ENCODE assay signal across 20 cellular contexts in the genomic region with DNA sequence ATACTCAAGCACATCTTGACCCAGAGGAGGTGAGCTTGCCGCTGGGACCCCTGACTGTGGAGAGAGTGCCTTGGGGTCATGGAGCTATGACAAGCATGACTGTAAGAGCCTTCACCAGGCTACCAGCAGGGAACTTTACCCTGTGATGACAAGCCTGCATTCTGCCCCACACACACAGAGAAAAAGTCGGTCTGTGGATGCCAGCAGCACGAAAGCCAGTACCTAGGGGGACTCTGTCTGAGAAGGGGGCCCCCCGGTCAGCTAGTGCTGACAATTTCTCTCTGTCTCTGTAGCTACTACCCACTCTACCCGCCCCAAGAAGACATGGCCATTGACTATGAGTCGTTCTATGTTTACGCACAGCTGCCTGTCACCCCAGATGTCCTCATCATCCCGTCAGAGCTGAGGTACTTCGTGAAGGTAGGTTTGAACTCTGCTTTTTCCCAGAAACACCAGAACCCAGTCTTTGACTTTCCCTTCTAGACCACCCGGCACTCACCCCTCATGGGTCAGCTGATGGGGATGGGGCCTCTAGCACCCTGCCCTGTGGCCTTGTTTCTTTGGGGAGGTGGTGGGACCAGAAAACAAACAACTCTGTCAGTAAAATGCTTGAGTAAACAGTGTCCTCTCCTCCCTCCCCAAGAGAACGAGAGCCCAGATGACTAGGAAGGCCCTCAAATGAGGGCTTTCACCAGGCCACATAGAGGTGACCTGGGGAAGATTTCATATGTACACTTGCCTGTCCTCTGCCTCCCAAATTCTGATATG. TPM values are rescaled to one million over a fixed set of nuclear protein-coding genes. Genes with fewer than 3 reads are reported as not detected.
DNase-seq lines count a peak whose midpoint lies in the region; ATAC-seq and TF ChIP-seq lines count a peak whose summit lies in the region.
"Had no signal": no experiment of that assay in that cellular context is flagged by ENCODE, and none has a peak within 500 bp of the region (broad histone marks: within the 10 kb centered on the region; RNA-seq: fewer than 3 reads in every experiment).

No MANE protein-coding gene starts in this region.

- peaks cover 34% of the 10 kb centered on the region for H3K9me1 ChIP-seq in IMR-90 (ENCODE audit: insufficient read depth, low read length)

- POLR2A ChIA-PET in IMR-90 (lab: Charles Lee; ENCODE audit: unreplicated experiment): interaction anchor here (0.8 kb wide), 1 partner anchor 203 kb away, joined by 3 read pairs; a partner anchor contains a TSS
- POLR2A ChIA-PET in SK-N-SH (lab: Yijun Ruan, JAX): interaction anchor here (0.7 kb wide), 1 partner anchor 184 kb away, joined by 3 read pairs; a partner anchor contains a TSS

- DNase-seq in IMR-90 (no peak), mesenchymal stem cell (no peak), C1 segment of cervical spinal cord (lab: John Stamatoyannopoulos, UW) (no peak), germinal center (ENCODE audit: low spot score) (no peak), SK-N-SH (no peak)
- DNase-seq: activated CD4-positive, alpha-beta T cell treated with anti-CD3 and anti-CD28 coated beads, Interleukin-2, amount 10 ng/mL, durations not matched to agents 7 days and 5 days; activated naive CD8-positive, alpha-beta T cell treated with anti-CD3 and anti-CD28 coated beads for 36 hours; activated T-cell treated with anti-CD3 and anti-CD28 coated beads, Interleukin-2, amount 50 U/mL, for 72 hours; COR-L47; effector CD8-positive, alpha-beta T cell; Karpas-422; NCI-H1092 treated with DMSO at 0.1 percent for 48 hours; retina; stimulated activated naive CD4-positive, alpha-beta T cell treated with Interleukin-2 at 50 U/mL for 16 hours had no signal

- peak overlapping the region; percentile 50 for H3K27ac Mint-ChIP-seq in dendritic cell treated with granulocyte-macrophage colony-stimulating factor and Interleukin-4, amounts not matched to agents 40 ng/mL and 50 ng/mL, for 4 days
- H3K27ac Mint-ChIP-seq: activated CD4-positive, alpha-beta T cell treated with anti-CD3 and anti-CD28 coated beads, Interleukin-2, amount 10 ng/mL, durations not matched to agents 7 days and 5 days; activated naive CD8-positive, alpha-beta T cell treated with anti-CD3 and anti-CD28 coated beads for 36 hours; activated T-cell treated with anti-CD3 and anti-CD28 coated beads, Interleukin-2, amount 50 U/mL, for 72 hours had no signal

- no peak for TF ChIP-seq CTCF in IMR-90 (conservative IDR thresholded peaks at IDR 0.05; ENCODE audit: low read depth, low read length)
- no peak for TF ChIP-seq CTCF in SK-N-SH (IDR thresholded peaks at IDR 0.05)

- no peak overlapping the region for H3K4me2 ChIP-seq in IMR-90 (ENCODE audit: low read depth, low read length)
- no peak overlapping the region for H3K4me2 ChIP-seq in mesenchymal stem cell (ENCODE audit: low read length, poor library complexity, severe bottlenecking)
- H3K4me2 ChIP-seq in SK-N-SH: no peak overlapping the region

- peak overlapping the region; percentile 23 for H2AK9ac ChIP-seq in IMR-90 (replicated peaks; ENCODE audit: low read depth, low read length, poor library complexity)

- no peaks in the 10 kb centered on the region for H3K9me2 ChIP-seq in SK-N-SH

- H2BK5ac ChIP-seq in IMR-90 (ENCODE audit: low read depth, low read length, poor library complexity, severe bottlenecking): peak overlapping the region; percentile 52
- H2BK5ac ChIP-seq in mesenchymal stem cell (ENCODE audit: low read depth, low read length, poor library complexity, severe bottlenecking): no peak overlapping the region

- H2BK15ac ChIP-seq in IMR-90 (ENCODE audit: low read depth, low read length): peak overlapping the region; percentile 42; the same call in 2 of the 3 replicates
- H2BK15ac ChIP-seq in mesenchymal stem cell (ENCODE audit: low read depth, poor library complexity, severe bottlenecking): peak overlapping the region; percentile 86

- H3K36me3 ChIP-seq in IMR-90 (ENCODE audit: control insufficient read depth, insufficient read depth, low read length): 0 out of 2 replicates have a peak, but pooled peaks cover 3% of the 10 kb centered on the region
- H3K36me3 ChIP-seq in mesenchymal stem cell (ENCODE audit: control insufficient read depth in 1 of 2, insufficient read depth in 2 of 2, low read depth in 1 of 2, low read length in 2 of 2): peaks cover 28 to 32% of the 10 kb centered on the region in 2 experiments
- peaks cover 3 to 5% of the 10 kb centered on the region in 2 donors for H3K36me3 ChIP-seq in stomach smooth muscle (ENCODE audit: control insufficient read depth in 2 of 2, insufficient read depth in 2 of 2, low read length in 2 of 2)
- H3K36me3 ChIP-seq in SK-N-SH (replicated peaks in 1 of 2; ENCODE audit: control insufficient read depth in 1 of 2, insufficient read depth in 2 of 2, low read length in 1 of 2): peaks cover 19 to 32% of the 10 kb centered on the region in 2 experiments
- H3K36me3 ChIP-seq: breast epithelium had no signal

- CTCF ChIA-PET in IMR-90 (lab: Yijun Ruan, JAX): interaction anchor here (1.0 kb wide), 1 partner anchor 19 kb away, joined by 3 read pairs; a partner anchor contains a TSS
- CTCF ChIA-PET in SK-N-SH (lab: Yijun Ruan, JAX): interaction anchor here (1.1 to 37.6 kb wide), 4 partner anchors 21 to 91 kb away, joined by 3 to 1118 read pairs (median 11); a partner anchor contains a TSS

- H3K9me3 ChIP-seq in IMR-90 (ENCODE audit: control insufficient read depth, insufficient read depth, low read length) (no peaks in the 10 kb centered on the region), mesenchymal stem cell (ENCODE audit: control insufficient read depth, low read length) (no peaks in the 10 kb centered on the region), stomach smooth muscle (ENCODE audit: control insufficient read depth in 2 of 2, low read length in 2 of 2) (no peaks in the 10 kb centered on the region), SK-N-SH (no peaks in the 10 kb centered on the region)
- H3K9me3 ChIP-seq: breast epithelium had no signal

- H2BK120ac ChIP-seq in IMR-90 (ENCODE audit: low read depth, low read length) (peak overlapping the region; percentile 67; the same call in 1 of the 2 replicates), mesenchymal stem cell (ENCODE audit: low read depth, low read length) (no peak overlapping the region)

- H3K36me3 Mint-ChIP-seq in dendritic cell treated with granulocyte-macrophage colony-stimulating factor and Interleukin-4, amounts not matched to agents 40 ng/mL and 50 ng/mL, for 4 days (ENCODE audit: low read depth): peaks cover 69% of the 10 kb centered on the region

- BruUV-seq in IMR-90 (replicated peaks; lab: Mats Ljungman, UMichigan): no TSS peak

- H3K9me3 Mint-ChIP-seq in dendritic cell treated with granulocyte-macrophage colony-stimulating factor and Interleukin-4, amounts not matched to agents 40 ng/mL and 50 ng/mL, for 4 days: no peaks in the 10 kb centered on the region
- H3K9me3 Mint-ChIP-seq: activated CD4-positive, alpha-beta T cell treated with anti-CD3 and anti-CD28 coated beads, Interleukin-2, amount 10 ng/mL, durations not matched to agents 7 days and 5 days; activated naive CD8-positive, alpha-beta T cell treated with anti-CD3 and anti-CD28 coated beads for 36 hours; activated T-cell treated with anti-CD3 and anti-CD28 coated beads, Interleukin-2, amount 50 U/mL, for 72 hours had no signal

- peaks cover 57% of the 10 kb centered on the region for H3K4me1 ChIP-seq in IMR-90 (ENCODE audit: control insufficient read depth, insufficient read depth, low read length)
- H3K4me1 ChIP-seq in mesenchymal stem cell (ENCODE audit: control insufficient read depth, insufficient read depth, low read depth, low read length): peaks cover 31% of the 10 kb centered on the region
- peaks cover 92% of the 10 kb centered on the region for H3K4me1 ChIP-seq in stomach smooth muscle (ENCODE audit: control insufficient read depth, insufficient read depth, low read length)
- H3K4me1 ChIP-seq in SK-N-SH (ENCODE audit: control insufficient read depth in 1 of 2, insufficient read depth in 2 of 2, low read depth in 1 of 2, low read length in 1 of 2): peaks cover 10 to 44% of the 10 kb centered on the region in 2 experiments; a peak in 2 of 4 replicates

- H4K20me1 ChIP-seq in IMR-90 (ENCODE audit: insufficient read depth, low read length): 0 out of 2 replicates have a peak, but pooled peaks cover 6% of the 10 kb centered on the region
- H4K20me1 ChIP-seq in SK-N-SH (ENCODE audit: insufficient read depth): no peaks in the 10 kb centered on the region

- no peak for TF ChIP-seq RAD21 in IMR-90 (IDR thresholded peaks at IDR 0.05; ENCODE audit: low read length)
- TF ChIP-seq RAD21 in SK-N-SH (IDR thresholded peaks at IDR 0.05; ENCODE audit: low read length): no peak

- H2BK12ac ChIP-seq in mesenchymal stem cell (ENCODE audit: low read length in 2 of 2): peak overlapping the region in 1 of 2 experiments; percentile 25

- in situ Hi-C loops in IMR-90 (cut with MboI; ENCODE audit: low sequenced_read_pairs): no loop called here

- TF ChIP-seq POLR2A in IMR-90 (IDR thresholded peaks at IDR 0.05; ENCODE audit: low read depth, low read length): no peak

- peak overlapping the region; percentile 60 for H2AK5ac ChIP-seq in IMR-90 (ENCODE audit: low read depth, low read length)
- peak overlapping the region; percentile 10 for H2AK5ac ChIP-seq in mesenchymal stem cell (ENCODE audit: low read length, severe bottlenecking)

- H3K79me2 ChIP-seq in SK-N-SH (ENCODE audit: insufficient read depth): no peaks in the 10 kb centered on the region

- H3K23ac ChIP-seq in IMR-90 (ENCODE audit: low read depth, low read length): peak overlapping the region; percentile 18; the same call in 1 of the 2 replicates
- no peak overlapping the region for H3K23ac ChIP-seq in mesenchymal stem cell (ENCODE audit: low read length in 2 of 2)

- 83% methylated on average over 1 of the region's 11 CpGs; no CpG with 5 or more reads in 1 of the 2 experiments for WGBS in IMR-90 (ENCODE audit: extremely low coverage in 2 of 2, insufficient read length in 1 of 2), 2 experiments
- 91% methylated on average over 9 of the region's 11 CpGs for WGBS in mesenchymal stem cell
- WGBS in SK-N-SH (ENCODE audit: low lambda C conversion rate): 85% methylated on average over 9 of the region's 11 CpGs

- peak overlapping the region in 1 of 2 experiments; percentile 13; a peak in 2 of 4 replicates for H4K8ac ChIP-seq in IMR-90 (ENCODE audit: low read depth in 2 of 2, low read length in 2 of 2)
- H4K8ac ChIP-seq in mesenchymal stem cell (ENCODE audit: low read length): no peak overlapping the region

- H2AFZ ChIP-seq in IMR-90 (replicated peaks; ENCODE audit: low read length, poor library complexity): no peak overlapping the region
- H2AFZ ChIP-seq in mesenchymal stem cell (ENCODE audit: low read depth, low read length): no peak overlapping the region
- no peak overlapping the region for H2AFZ ChIP-seq in SK-N-SH (ENCODE audit: low read depth)

- no peaks in the 10 kb centered on the region for H3K27me3 Mint-ChIP-seq in dendritic cell treated with granulocyte-macrophage colony-stimulating factor and Interleukin-4, amounts not matched to agents 40 ng/mL and 50 ng/mL, for 4 days
- H3K27me3 Mint-ChIP-seq: activated CD4-positive, alpha-beta T cell treated with anti-CD3 and anti-CD28 coated beads, Interleukin-2, amount 10 ng/mL, durations not matched to agents 7 days and 5 days; activated naive CD8-positive, alpha-beta T cell treated with anti-CD3 and anti-CD28 coated beads for 36 hours had no signal

- H2BK20ac ChIP-seq in IMR-90 (ENCODE audit: low read depth, low read length): peak overlapping the region; percentile 74; the same call in 1 of the 2 replicates

- H3K4ac ChIP-seq in IMR-90 (ENCODE audit: low read depth, low read length): peak overlapping the region; percentile 17
- peak overlapping the region in 1 of 2 experiments; percentile 40 for H3K4ac ChIP-seq in mesenchymal stem cell (ENCODE audit: low read depth in 1 of 2, low read length in 2 of 2)

- H3K27me3 ChIP-seq in IMR-90 (ENCODE audit: control insufficient read depth, insufficient read depth, low read length): no peaks in the 10 kb centered on the region
- no peaks in the 10 kb centered on the region for H3K27me3 ChIP-seq in mesenchymal stem cell (ENCODE audit: control insufficient read depth in 1 of 2, insufficient read depth in 1 of 2, low read length in 2 of 2)
- H3K27me3 ChIP-seq in stomach smooth muscle (ENCODE audit: control insufficient read depth in 1 of 2, insufficient read depth in 2 of 2, low read length in 2 of 2): no peaks in the 10 kb centered on the region
- no peaks in the 10 kb centered on the region for H3K27me3 ChIP-seq in SK-N-SH (ENCODE audit: insufficient read depth)
- H3K27me3 ChIP-seq: breast epithelium had no signal

- peak overlapping the region; percentile 35; the same call in 1 of the 2 replicates for H3K27ac ChIP-seq in IMR-90 (ENCODE audit: insufficient read depth, low read length)
- no peak overlapping the region for H3K27ac ChIP-seq in mesenchymal stem cell (ENCODE audit: low read length, poor library complexity, severe bottlenecking)
- peak overlapping the region; percentile 97 for H3K27ac ChIP-seq in stomach smooth muscle (ENCODE audit: low read length)
- no peak overlapping the region; a peak in 1 of 4 replicates for H3K27ac ChIP-seq in SK-N-SH (ENCODE audit: low read depth in 2 of 2, low read length in 1 of 2)

- ATAC-seq in IMR-90 (ENCODE audit: low read depth) (no peak), HG03342 (IDR thresholded peaks at IDR 0.05; ENCODE audit: unreplicated experiment) (no peak)
- ATAC-seq: activated T-cell treated with anti-CD3 and anti-CD28 coated beads, Interleukin-2, amount 50 U/mL, for 72 hours; Panc1 had no signal

- H4K91ac ChIP-seq in IMR-90 (ENCODE audit: insufficient read depth, low read depth, low read length) (peak overlapping the region; percentile 72), mesenchymal stem cell (ENCODE audit: low read length) (peak overlapping the region; percentile 37)

- no peak overlapping the region for H3K4me3 Mint-ChIP-seq in dendritic cell treated with granulocyte-macrophage colony-stimulating factor and Interleukin-4, amounts not matched to agents 40 ng/mL and 50 ng/mL, for 4 days
- H3K4me3 Mint-ChIP-seq: activated CD4-positive, alpha-beta T cell treated with anti-CD3 and anti-CD28 coated beads, Interleukin-2, amount 10 ng/mL, durations not matched to agents 7 days and 5 days; activated naive CD8-positive, alpha-beta T cell treated with anti-CD3 and anti-CD28 coated beads for 36 hours; activated T-cell treated with anti-CD3 and anti-CD28 coated beads, Interleukin-2, amount 50 U/mL, for 72 hours had no signal

- H3K9ac ChIP-seq in IMR-90 (ENCODE audit: low read depth, low read length): no peak overlapping the region
- peak overlapping the region; percentile 17 for H3K9ac ChIP-seq in mesenchymal stem cell (ENCODE audit: low read length)
- peak overlapping the region; percentile 8 to 13 for H3K9ac ChIP-seq in stomach smooth muscle (ENCODE audit: low read length in 2 of 2)
- H3K9ac ChIP-seq in SK-N-SH: no peak overlapping the region

- TF ChIP-seq EP300 in SK-N-SH (IDR thresholded peaks at IDR 0.05; ENCODE audit: borderline replicate concordance in 1 of 2, low read depth in 1 of 2, low read length in 1 of 2): no peak

- H4K5ac ChIP-seq in IMR-90 (ENCODE audit: low read depth, low read length): peak overlapping the region; percentile 70

- peaks cover 25% of the 10 kb centered on the region for H3K4me1 Mint-ChIP-seq in dendritic cell treated with granulocyte-macrophage colony-stimulating factor and Interleukin-4, amounts not matched to agents 40 ng/mL and 50 ng/mL, for 4 days (ENCODE audit: low read depth)
- H3K4me1 Mint-ChIP-seq: activated CD4-positive, alpha-beta T cell treated with anti-CD3 and anti-CD28 coated beads, Interleukin-2, amount 10 ng/mL, durations not matched to agents 7 days and 5 days; activated naive CD8-positive, alpha-beta T cell treated with anti-CD3 and anti-CD28 coated beads for 36 hours had no signal

- dilution Hi-C loops in IMR-90 (cut with HindIII; ENCODE audit: low sequenced_read_pairs, unreplicated experiment): no loop called here

- no peak overlapping the region; the same call in 1 of the 2 replicates for H3K56ac ChIP-seq in IMR-90 (ENCODE audit: extremely low read depth, insufficient read depth, low read length)

- no peaks in the 10 kb centered on the region for H3F3A ChIP-seq in SK-N-SH (replicated peaks; ENCODE audit: insufficient read depth)

- intact Hi-C loops in IMR-90 (cut with micrococcal nuclease): no loop called here
- intact Hi-C loops in dendritic cell treated with granulocyte-macrophage colony-stimulating factor and Interleukin-4, amounts not matched to agents 40 ng/mL and 50 ng/mL, for 4 days (cut with micrococcal nuclease): no loop called here

- peaks cover 12 to 53% of the 10 kb centered on the region in 2 experiments for H3K79me1 ChIP-seq in IMR-90 (ENCODE audit: low read depth in 1 of 2, low read length in 2 of 2)
- H3K79me1 ChIP-seq in mesenchymal stem cell (replicated peaks; ENCODE audit: low read length, poor library complexity, severe bottlenecking): peaks cover 3% of the 10 kb centered on the region

- H3K4me3 ChIP-seq in IMR-90 (ENCODE audit: insufficient read depth, low read depth, low read length) (no peak overlapping the region), mesenchymal stem cell (ENCODE audit: insufficient read depth in 1 of 2, low read depth in 1 of 2, low read length in 2 of 2) (no peak overlapping the region), stomach smooth muscle (ENCODE audit: low read length in 2 of 2) (no peak overlapping the region), SK-N-SH (ENCODE audit: low read depth in 2 of 2, low read length in 1 of 2) (no peak overlapping the region)
- H3K4me3 ChIP-seq: breast epithelium had no signal

- peak overlapping the region; percentile 82 for H3K18ac ChIP-seq in IMR-90 (ENCODE audit: low read depth, low read length)
- H3K18ac ChIP-seq in mesenchymal stem cell (ENCODE audit: low read depth in 1 of 2, low read length in 2 of 2): peak overlapping the region; percentile 10 to 42

- H3K14ac ChIP-seq in IMR-90 (replicated peaks; ENCODE audit: low read depth, low read length) (peak overlapping the region; percentile 67), mesenchymal stem cell (ENCODE audit: low read length in 2 of 2) (no peak overlapping the region)

RNA-seq across cellular contexts. Expression of a gene that starts 18.9 kb away (rescaled TPM):
- 5.2 and 5.3 TPM in 2 replicates for total RNA-seq in IMR-90 (2012; rRNA removed)
- polyA plus RNA-seq in IMR-90 (2012; rRNA removed) (27.5 and 31.3 TPM in 2 replicates), SK-N-SH (2012; rRNA removed) (5.1 and 8.1 TPM in 2 replicates)
- polyA plus RNA-seq in IMR-90 (2012; cell fraction: cytosol; rRNA removed): 21.0 and 67.9 TPM in 2 replicates
- polyA plus RNA-seq in IMR-90 (2012; cell fraction: nucleus; rRNA removed; ENCODE audit: low replicate concordance): 50.4 and 79.5 TPM in 2 replicates
- polyA plus RNA-seq in mesenchymal stem cell (2013, experiment 1 of 2): 22.3 TPM
- polyA plus RNA-seq in mesenchymal stem cell (2013, experiment 2 of 2): 21.3 TPM
- 2.5 and 4.1 TPM in 2 replicates for polyA plus RNA-seq in SK-N-SH (2012; cell fraction: cytosol; rRNA removed)
- 5.6 and 7.7 TPM in 2 replicates for polyA plus RNA-seq in SK-N-SH (2012; cell fraction: nucleus; rRNA removed)

RNA-seq across cellular contexts. Expression of a gene that starts 34.0 kb away (rescaled TPM):
- 12.2 and 14.2 TPM in 2 replicates for total RNA-seq in IMR-90 (2012; rRNA removed)
- 17.3 and 19.9 TPM in 2 replicates for polyA plus RNA-seq in IMR-90 (2012; rRNA removed)
- polyA plus RNA-seq in IMR-90 (2012; cell fraction: cytosol; rRNA removed): 7.9 and 20.1 TPM in 2 replicates
- 12.7 and 14.4 TPM in 2 replicates for polyA plus RNA-seq in IMR-90 (2012; cell fraction: nucleus; rRNA removed; ENCODE audit: low replicate concordance)
- polyA plus RNA-seq in mesenchymal stem cell (2013, experiment 1 of 2): 2.6 TPM
- polyA plus RNA-seq in mesenchymal stem cell (2013, experiment 2 of 2): 3.4 TPM
- 18.4 and 19.4 TPM in 2 replicates for polyA plus RNA-seq in SK-N-SH (2012; rRNA removed)
- polyA plus RNA-seq in SK-N-SH (2012; cell fraction: cytosol; rRNA removed): 10.1 and 12.1 TPM in 2 replicates
- polyA plus RNA-seq in SK-N-SH (2012; cell fraction: nucleus; rRNA removed): 26.0 and 41.1 TPM in 2 replicates

RNA-seq across cellular contexts. Expression of a gene that starts 37.9 kb away (rescaled TPM):
- total RNA-seq in IMR-90 (2012; rRNA removed): 37.2 and 42.8 TPM in 2 replicates
- polyA plus RNA-seq in IMR-90 (2012; rRNA removed) (54.3 and 62.5 TPM in 2 replicates), SK-N-SH (2012; rRNA removed) (29.6 and 44.9 TPM in 2 replicates)
- 41.8 and 53.8 TPM in 2 replicates for polyA plus RNA-seq in IMR-90 (2012; cell fraction: cytosol; rRNA removed)
- 72.6 and 78.3 TPM in 2 replicates for polyA plus RNA-seq in IMR-90 (2012; cell fraction: nucleus; rRNA removed; ENCODE audit: low replicate concordance)
- 52.4 TPM for polyA plus RNA-seq in mesenchymal stem cell (2013, experiment 1 of 2)
- 46.0 TPM for polyA plus RNA-seq in mesenchymal stem cell (2013, experiment 2 of 2)
- polyA plus RNA-seq in SK-N-SH (2012; cell fraction: cytosol; rRNA removed): 32.6 and 36.7 TPM in 2 replicates
- 71.8 and 81.4 TPM in 2 replicates for polyA plus RNA-seq in SK-N-SH (2012; cell fraction: nucleus; rRNA removed)

RNA-seq across cellular contexts. Expression of a gene that starts 58.8 kb away (rescaled TPM):
- 0.28 TPM in 1 of 2 replicates, not detected in the other for total RNA-seq in IMR-90 (2012; rRNA removed)
- 0.12 TPM in 1 of 2 replicates, not detected in the other for polyA plus RNA-seq in IMR-90 (2012; rRNA removed)
- polyA plus RNA-seq in IMR-90 (2012; cell fraction: cytosol; rRNA removed): 0.06 and 0.11 TPM in 2 replicates
- polyA plus RNA-seq in IMR-90 (2012; cell fraction: nucleus; rRNA removed; ENCODE audit: low replicate concordance): 0.46 and 0.78 TPM in 2 replicates
- polyA plus RNA-seq in mesenchymal stem cell (2013, experiment 1 of 2): 0.06 TPM
- polyA plus RNA-seq in mesenchymal stem cell (2013, experiment 2 of 2): 0.05 TPM
- polyA plus RNA-seq in SK-N-SH (2012; rRNA removed): 0.34 and 0.41 TPM in 2 replicates
- 0.19 and 0.41 TPM in 2 replicates for polyA plus RNA-seq in SK-N-SH (2012; cell fraction: cytosol; rRNA removed)
- 0.75 and 0.92 TPM in 2 replicates for polyA plus RNA-seq in SK-N-SH (2012; cell fraction: nucleus; rRNA removed)
- total RNA-seq: lung microvascular endothelial cell had no signal

Comparison
In these comparisons a context has a peak if more than half of its experiments do, and no peak if none do; other contexts are left out.
1. H3K27ac ChIP-seq: peak in IMR-90 (single experiment) and stomach smooth muscle (single experiment); none in mesenchymal stem cell (single experiment) and SK-N-SH (0 of 2).
2. H3K9ac ChIP-seq: peak in mesenchymal stem cell (single experiment) and stomach smooth muscle (2 of 2); none in IMR-90 (single experiment) and SK-N-SH (single experiment).